In the genomic region with DNA sequence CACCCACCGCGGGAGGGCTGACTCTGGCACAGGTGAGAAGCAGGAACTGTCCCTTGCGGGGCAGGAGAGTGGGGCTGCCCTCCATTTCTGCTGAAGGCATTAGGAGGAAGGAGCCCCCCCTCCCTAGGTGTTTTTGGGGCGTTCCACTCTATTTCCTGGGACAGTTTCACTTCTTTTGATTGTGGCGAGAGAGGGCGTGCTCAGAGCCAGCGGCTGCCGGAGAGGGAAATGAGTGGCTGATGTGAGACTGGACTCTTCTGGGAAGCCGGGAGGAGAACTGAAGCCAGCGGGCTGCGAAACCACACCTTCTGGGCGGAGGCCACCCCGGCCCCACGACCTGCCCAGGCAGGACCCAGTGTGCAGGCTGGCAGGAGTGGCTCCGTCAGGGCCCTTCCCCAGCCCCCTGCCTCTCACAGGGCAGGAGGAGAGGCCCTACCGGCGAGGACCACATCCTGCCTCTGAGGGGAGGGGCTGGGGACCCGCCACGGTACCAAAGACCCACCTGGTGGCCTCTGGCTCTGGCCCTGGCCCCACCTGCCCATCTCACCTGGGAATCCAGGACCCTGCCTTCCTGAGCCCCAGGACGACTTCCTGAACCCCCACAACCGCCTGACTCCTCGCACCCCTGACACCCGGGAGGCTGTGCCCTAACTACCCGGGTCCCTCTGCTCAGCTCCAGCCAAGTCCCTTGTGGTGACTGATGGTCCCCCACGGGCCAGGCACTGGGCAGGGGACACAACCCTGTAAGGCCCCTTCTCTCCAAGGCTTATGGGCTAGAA, we compare ENCODE assay signal across 8 cellular contexts. TPM values are rescaled to one million over a fixed set of nuclear protein-coding genes. Genes with fewer than 3 reads are reported as not detected.
DNase-seq lines count a peak whose midpoint lies in the region; ATAC-seq and TF ChIP-seq lines count a peak whose summit lies in the region.

No MANE protein-coding gene starts in this region.

- H3T11ph ChIP-seq in H9 (ENCODE audit: low read length): no peak overlapping the region

- no peak overlapping the region for H3K56ac ChIP-seq in H9 (ENCODE audit: insufficient read length, low read depth, low read length)

- H3K9me3 ChIP-seq in H9 (ENCODE audit: control insufficient read depth, low read depth, low read length) (no peaks in the 10 kb centered on the region), psoas muscle (no peaks in the 10 kb centered on the region), uterus (no peaks in the 10 kb centered on the region)

- H2BK15ac ChIP-seq in H9 (ENCODE audit: low read depth, low read length): no peak overlapping the region

- no peak overlapping the region for H3K23ac ChIP-seq in H9 (ENCODE audit: insufficient read length, low read depth, low read length)

- H3K14ac ChIP-seq in H9 (ENCODE audit: insufficient read depth, low read length): peak overlapping the region; percentile 16; the same call in 1 of the 2 replicates

- H4K91ac ChIP-seq in H9 (ENCODE audit: insufficient read length, low read depth, low read length): no peak overlapping the region

- no peak overlapping the region for H2BK20ac ChIP-seq in H9 (ENCODE audit: low read depth, low read length, poor library complexity, severe bottlenecking)

- intact Hi-C loops in psoas muscle (cut with DNase I) (no loop called here), uterus (cut with DNase I; ENCODE audit: low total_unique reads) (no loop called here)

- H3K9me3 Mint-ChIP-seq in H9: no peaks in the 10 kb centered on the region

- H4K20me1 ChIP-seq in H9 (ENCODE audit: control insufficient read depth, insufficient read depth, insufficient read length): no peaks in the 10 kb centered on the region

- H2AFZ ChIP-seq in H9 (ENCODE audit: low read length): no peak overlapping the region

- H3K36me3 ChIP-seq in psoas muscle (ENCODE audit: insufficient read depth in 1 of 2, low read depth in 1 of 2): peaks cover 0 to 20% of the 10 kb centered on the region in 2 donors
- H3K36me3 ChIP-seq in uterus: no peaks in the 10 kb centered on the region

- H3K27me3 Mint-ChIP-seq in H9 (ENCODE audit: low read depth): peaks cover 4% of the 10 kb centered on the region; the same call in 1 of the 2 replicates

- no CpG with 5 or more reads among the region's 25 CpGs for WGBS in H9 (ENCODE audit: extremely low coverage, insufficient read length, low lambda C conversion rate)
- 51 to 67% (median 66%) methylated on average over 21 to 25 of the region's 25 CpGs for WGBS in psoas muscle, 3 donors

- H3K4me1 ChIP-seq in H9 (ENCODE audit: insufficient read depth, low read length): no peaks in the 10 kb centered on the region; the same call in 1 of the 2 replicates
- peaks cover 69% of the 10 kb centered on the region for H3K4me1 ChIP-seq in psoas muscle
- peaks cover 7 to 31% of the 10 kb centered on the region in 2 donors for H3K4me1 ChIP-seq in uterus

- peaks cover 13 to 23% of the 10 kb centered on the region in 2 experiments for H3K4me1 Mint-ChIP-seq in H9

- no peak overlapping the region for H2AK5ac ChIP-seq in H9 (ENCODE audit: insufficient read length, low read length)

- no peak overlapping the region for H3K9ac ChIP-seq in H9 (ENCODE audit: extremely low read depth, insufficient read length, low read length)

- DNase-seq in GM12865 (ENCODE audit: low read depth): peak; percentile 94
- peak; percentile 62 for DNase-seq in H9
- peak; percentile 73 for DNase-seq in NCI-H2196 (lab: John Stamatoyannopoulos, UW; ENCODE audit: unreplicated experiment)
- DNase-seq in activated T-cell treated with anti-CD3 and anti-CD28 coated beads for 24 hours (ENCODE audit: low read depth): peak; percentile 56
- DNase-seq in fibroblast of villous mesenchyme (ENCODE audit: low read depth): peak; percentile 41
- DNase-seq in psoas muscle: peak; percentile 52 to 73
- peak in 1 of 2 donors; percentile 62 for DNase-seq in uterus
- no peak for DNase-seq in NCI-H774 (lab: John Stamatoyannopoulos, UW)

- H3K4ac ChIP-seq in H9 (ENCODE audit: low read depth, low read length): no peak overlapping the region

- no peak for TF ChIP-seq POLR2A in uterus (IDR thresholded peaks at IDR 0.05)

- H4K8ac ChIP-seq in H9 (replicated peaks; ENCODE audit: insufficient read length, low read depth, low read length): no peak overlapping the region

- peaks cover 4% of the 10 kb centered on the region for H3K79me1 ChIP-seq in H9 (ENCODE audit: insufficient read depth, low read depth, low read length, poor library complexity, severe bottlenecking)

- no peak overlapping the region for H2BK120ac ChIP-seq in H9 (ENCODE audit: low read depth, low read length, poor library complexity, severe bottlenecking)

- H3K4me3 ChIP-seq in GM12865 (ENCODE audit: low read depth, low read length) (peak overlapping the region; percentile 43), fibroblast of villous mesenchyme (ENCODE audit: low read depth, low read length) (no peak overlapping the region), psoas muscle (peak overlapping the region; percentile 43), uterus (peak overlapping the region; percentile 1 to 4)

- H3K27ac Mint-ChIP-seq in H9: peak overlapping the region in 2 of 3 experiments; percentile 92 to 93; a peak in 5 of 7 replicates

- H3K27ac ChIP-seq in H9 (ENCODE audit: insufficient read length, low read depth, low read length) (no peak overlapping the region), psoas muscle (peak overlapping the region; percentile 85), uterus (peak overlapping the region; percentile 63 to 68)

- H3K4me2 ChIP-seq in H9 (ENCODE audit: insufficient read depth, insufficient read length, low read length): no peak overlapping the region

- no peak overlapping the region for H3K4me3 Mint-ChIP-seq in H9

- H3K36me3 Mint-ChIP-seq in H9 (ENCODE audit: insufficient read depth in 1 of 3, low read depth in 3 of 3): peaks cover 3 to 20% (median 8%) of the 10 kb centered on the region in 3 experiments; a peak in 4 of 7 replicates

- no peak overlapping the region for H2BK5ac ChIP-seq in H9 (ENCODE audit: insufficient read length, low read length)

- H4K5ac ChIP-seq in H9 (ENCODE audit: insufficient read length, low read depth, low read length): no peak overlapping the region

- H3K79me2 ChIP-seq in H9 (ENCODE audit: insufficient read depth, low read length): no peaks in the 10 kb centered on the region; the same call in 1 of the 2 replicates

- no peak overlapping the region for H2BK12ac ChIP-seq in H9 (ENCODE audit: insufficient read length, low read depth, low read length)

- ATAC-seq in psoas muscle: no peak

- peak overlapping the region; percentile 13 for H3K18ac ChIP-seq in H9 (ENCODE audit: insufficient read length, low read depth, low read length)

- H3K27me3 ChIP-seq in H9 (ENCODE audit: insufficient read depth, low read length) (no peaks in the 10 kb centered on the region), psoas muscle (ENCODE audit: insufficient read depth in 3 of 3, low read length in 2 of 3) (no peaks in the 10 kb centered on the region), uterus (no peaks in the 10 kb centered on the region)

- no peaks in the 10 kb centered on the region for H3K23me2 ChIP-seq in H9 (ENCODE audit: insufficient read length, low read depth, low read length, poor library complexity, severe bottlenecking)

- peak; percentile 4 for TF ChIP-seq CTCF in GM12865 (IDR thresholded peaks at IDR 0.05; ENCODE audit: insufficient read depth, low read depth, low read length, missing control alignments)
- TF ChIP-seq CTCF in H9 (conservative IDR thresholded peaks at IDR 0.05): no peak
- TF ChIP-seq CTCF in fibroblast of villous mesenchyme (IDR thresholded peaks at IDR 0.05; ENCODE audit: insufficient read depth, low read depth, low read length): no peak
- TF ChIP-seq CTCF in psoas muscle (IDR thresholded peaks at IDR 0.05): no peak
- TF ChIP-seq CTCF in uterus (IDR thresholded peaks at IDR 0.05): peak in 1 of 4 experiments; percentile 6

RNA-seq across cellular contexts. Expression of gene MPND, which starts 25.9 kb away (rescaled TPM):
- 37.0 and 38.2 TPM in 2 replicates for total RNA-seq in H9 (2021)
- total RNA-seq in fibroblast of villous mesenchyme: 4.3 and 8.1 TPM in 2 replicates
- total RNA-seq in psoas muscle: 10 to 100 TPM; 10.3 to 16.4 (median 13.2) TPM
- 10 to 100 TPM in 1 of 3 donors, 1 to 10 TPM in 2; 7.4 to 12.4 (median 9.7) TPM for polyA plus RNA-seq in psoas muscle
- total RNA-seq in uterus: 10 to 100 TPM in 1 of 4 donors, 1 to 10 TPM in 1, under 1 TPM in 1, not detected in 1; 0.51 to 13.8 (median 5.8) TPM

RNA-seq across cellular contexts. Expression of gene STAP2, which starts 30.7 kb away (rescaled TPM):
- total RNA-seq in H9 (2021): 19.0 and 20.2 TPM in 2 replicates
- total RNA-seq in fibroblast of villous mesenchyme: 9.9 and 10.6 TPM in 2 replicates
- 1 to 10 TPM in 2 of 4 donors, under 1 TPM in 2; 0.60 to 3.7 (median 1.2) TPM for total RNA-seq in psoas muscle
- polyA plus RNA-seq in psoas muscle: 1 to 10 TPM in 1 of 3 donors, under 1 TPM in 2; 0.31 to 1.2 (median 0.53) TPM
- 1 to 10 TPM in 3 of 4 donors, under 1 TPM in 1; 0.29 to 9.4 (median 6.2) TPM for total RNA-seq in uterus

RNA-seq across cellular contexts. Expression of gene SH3GL1, which starts 31.0 kb away (rescaled TPM):
- total RNA-seq in H9 (2021) (85.5 TPM in 2 replicates), fibroblast of villous mesenchyme (65.2 and 72.5 TPM in 2 replicates), psoas muscle (10 to 100 TPM; 16.0 to 26.6 (median 21.6) TPM), uterus (10 to 100 TPM; 11.8 to 69.3 (median 29.5) TPM)
- polyA plus RNA-seq in psoas muscle: 10 to 100 TPM; 18.2 to 85.6 (median 27.1) TPM

RNA-seq across cellular contexts. Expression of gene CHAF1A, which starts 33.1 kb away (rescaled TPM):
- 143 and 148 TPM in 2 replicates for total RNA-seq in H9 (2021)
- 9.9 and 11.6 TPM in 2 replicates for total RNA-seq in fibroblast of villous mesenchyme
- total RNA-seq in psoas muscle: 10 to 100 TPM in 1 of 4 donors, 1 to 10 TPM in 3; 5.6 to 10.3 (median 7.7) TPM
- 10 to 100 TPM in 1 of 3 donors, 1 to 10 TPM in 2; 5.9 to 12.8 (median 6.4) TPM for polyA plus RNA-seq in psoas muscle
- 10 to 100 TPM in 1 of 4 donors, 1 to 10 TPM in 2, under 1 TPM in 1; 0.59 to 12.9 (median 8.0) TPM for total RNA-seq in uterus
